ENCODE assay signal across 10 cellular contexts in the genomic region with DNA sequence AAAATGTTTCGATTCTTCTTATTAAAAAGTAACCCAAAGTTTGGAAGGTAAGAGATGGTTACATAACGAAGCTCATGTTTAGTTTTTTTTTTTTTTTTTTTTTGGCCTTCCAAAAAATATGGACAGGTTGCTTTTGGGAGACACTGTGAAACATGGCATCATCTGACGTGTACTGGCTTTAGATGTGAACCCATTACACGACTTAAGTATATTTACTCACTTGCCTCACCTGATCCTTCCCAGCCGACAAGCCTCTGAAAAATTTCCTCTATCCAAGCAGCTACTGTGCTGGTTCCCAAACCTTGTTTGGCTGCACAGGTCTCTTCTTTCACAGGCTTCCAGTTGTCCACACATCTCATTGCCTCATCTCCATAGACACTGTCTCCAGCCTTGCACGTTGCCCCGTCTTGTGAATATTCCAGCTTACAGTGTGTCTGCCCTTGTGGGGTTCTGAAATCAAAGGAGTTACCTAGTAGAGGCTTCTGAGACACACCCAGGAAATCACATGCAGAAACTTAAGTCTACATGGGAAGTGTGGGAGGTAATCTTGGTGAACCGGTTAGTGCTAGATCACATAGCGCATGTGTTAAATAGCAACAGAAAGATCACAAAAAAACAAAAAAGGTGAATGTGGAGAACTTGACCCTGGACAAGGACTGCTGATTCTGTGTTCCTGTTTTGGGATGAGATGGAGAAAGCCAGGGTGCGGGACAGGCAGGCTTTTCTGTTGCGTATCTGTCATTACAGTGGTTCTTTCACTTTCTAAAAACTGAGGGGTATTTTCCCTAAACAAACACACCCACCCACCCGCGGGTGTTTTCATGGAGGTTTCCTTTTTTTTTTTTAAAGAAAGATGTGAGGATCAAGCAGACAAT.
DNase-seq lines count a peak whose midpoint lies in the region; ATAC-seq lines count a peak whose summit lies in the region.
"Had no signal": no experiment of that assay in that cellular context is flagged by ENCODE, and none has a peak within 500 bp of the region (broad histone marks: within the 10 kb centered on the region; RNA-seq: fewer than 3 reads in every experiment).

No MANE protein-coding gene starts in this region.

- H3K4me1 ChIP-seq in CD4-positive, CD25-positive, alpha-beta regulatory T cell (ENCODE audit: control insufficient read depth, insufficient read depth, low read length, poor library complexity, severe bottlenecking), result peaks cover 29% of the 10 kb centered on the region

- H3K9me3 Mint-ChIP-seq in CD4-positive, CD25-positive, alpha-beta regulatory T cell, result peaks cover 0 to 14% (median 0%) of the 10 kb centered on the region in 7 donors
- H3K9me3 Mint-ChIP-seq in naive B cell, result no peaks in the 10 kb centered on the region
- H3K9me3 Mint-ChIP-seq: endodermal cell had no signal

- peaks cover 21% of the 10 kb centered on the region for H3K36me3 Mint-ChIP-seq in CD4-positive, CD25-positive, alpha-beta regulatory T cell
- H3K36me3 Mint-ChIP-seq in naive B cell, result no peaks in the 10 kb centered on the region

- peaks cover 0 to 2% of the 10 kb centered on the region in 2 experiments for H3K9me3 ChIP-seq in CD4-positive, CD25-positive, alpha-beta regulatory T cell (ENCODE audit: control insufficient read depth in 2 of 2, low read length in 2 of 2)

- H3K27ac ChIP-seq in CD4-positive, CD25-positive, alpha-beta regulatory T cell (ENCODE audit: insufficient read depth, low read length, poor library complexity, severe bottlenecking), result peak overlapping the region; percentile 81
- H3K27ac ChIP-seq in substantia nigra (ENCODE audit: low read depth, low read length, poor library complexity, severe bottlenecking), result no peak overlapping the region

- H3K4me3 Mint-ChIP-seq in CD4-positive, CD25-positive, alpha-beta regulatory T cell, result peak overlapping the region; percentile 79 to 86 (median 84)
- H3K4me3 Mint-ChIP-seq in naive B cell, result peak overlapping the region; percentile 46 to 91 (median 60)
- H3K4me3 Mint-ChIP-seq: endodermal cell had no signal

- H3K27me3 Mint-ChIP-seq in CD4-positive, CD25-positive, alpha-beta regulatory T cell, result no peaks in the 10 kb centered on the region
- H3K27me3 Mint-ChIP-seq in naive B cell, result peaks cover 0 to 5% (median 0%) of the 10 kb centered on the region in 3 donors

- peaks cover 25 to 72% (median 53%) of the 10 kb centered on the region in 4 donors for H3K4me1 Mint-ChIP-seq in CD4-positive, CD25-positive, alpha-beta regulatory T cell
- H3K4me1 Mint-ChIP-seq in naive B cell, result peaks cover 43 to 44% (median 43%) of the 10 kb centered on the region in 3 donors

- H3K4me3 ChIP-seq in CD4-positive, CD25-positive, alpha-beta regulatory T cell (ENCODE audit: low read depth, low read length), result peak overlapping the region; percentile 90

- H3K27me3 ChIP-seq in CD4-positive, CD25-positive, alpha-beta regulatory T cell (ENCODE audit: control insufficient read depth, insufficient read depth, low read length), result no peaks in the 10 kb centered on the region

- peak; percentile 67 to 78 for ATAC-seq in CD4-positive, CD25-positive, alpha-beta regulatory T cell (ENCODE audit: low read depth in 2 of 2)
- peak; percentile 18 for ATAC-seq in GM21576 (IDR thresholded peaks at IDR 0.05; ENCODE audit: unreplicated experiment)
- no peak for ATAC-seq in naive B cell (ENCODE audit: low read depth in 2 of 2)
- no peak for ATAC-seq in HG03565 (IDR thresholded peaks at IDR 0.05; ENCODE audit: unreplicated experiment)
- no peak for ATAC-seq in GM21825 (IDR thresholded peaks at IDR 0.05; ENCODE audit: unreplicated experiment)

- peak in 2 of 3 donors; percentile 48 to 88 for DNase-seq in CD4-positive, CD25-positive, alpha-beta regulatory T cell
- peak; percentile 26 for DNase-seq in activated naive CD4-positive, alpha-beta T cell treated with anti-CD3 and anti-CD28 coated beads, Interleukin-2, amount 50 U/mL, for 16 hours
- DNase-seq in naive B cell (peak; percentile 14), substantia nigra (lab: John Stamatoyannopoulos, UW) (no peak), NCI-H446 (lab: John Stamatoyannopoulos, UW) (no peak)
- DNase-seq: activated effector memory CD4-positive, alpha-beta T cell treated with anti-CD3 and anti-CD28 coated beads, Interleukin-2, amount 50 U/mL, for 16 hours; endodermal cell had no signal

- peaks cover 10% of the 10 kb centered on the region for H3K36me3 ChIP-seq in CD4-positive, CD25-positive, alpha-beta regulatory T cell (ENCODE audit: control insufficient read depth, insufficient read depth, low read length)

- peak overlapping the region; percentile 89 to 97 (median 94) for H3K27ac Mint-ChIP-seq in CD4-positive, CD25-positive, alpha-beta regulatory T cell
- H3K27ac Mint-ChIP-seq in naive B cell, result peak overlapping the region in 4 of 6 donors; percentile 6 to 81 (median 40)
- H3K27ac Mint-ChIP-seq: endodermal cell had no signal

Comparison
In these comparisons a context has a peak if more than half of its experiments do, and no peak if none do; other contexts are left out.
1. ATAC-seq: peak in CD4-positive, CD25-positive, alpha-beta regulatory T cell (2 of 2) and GM21576 (single experiment); none in naive B cell (0 of 2), HG03565 (single experiment) and GM21825 (single experiment).
2. DNase-seq: peak in CD4-positive, CD25-positive, alpha-beta regulatory T cell (2 of 3), activated naive CD4-positive, alpha-beta T cell treated with anti-CD3 and anti-CD28 coated beads, Interleukin-2, amount 50 U/mL, for 16 hours (single experiment) and naive B cell (single experiment); none in substantia nigra (0 of 49) and NCI-H446 (0 of 2).